8 cellular contexts compared by ENCODE assay signal in the genomic region with DNA sequence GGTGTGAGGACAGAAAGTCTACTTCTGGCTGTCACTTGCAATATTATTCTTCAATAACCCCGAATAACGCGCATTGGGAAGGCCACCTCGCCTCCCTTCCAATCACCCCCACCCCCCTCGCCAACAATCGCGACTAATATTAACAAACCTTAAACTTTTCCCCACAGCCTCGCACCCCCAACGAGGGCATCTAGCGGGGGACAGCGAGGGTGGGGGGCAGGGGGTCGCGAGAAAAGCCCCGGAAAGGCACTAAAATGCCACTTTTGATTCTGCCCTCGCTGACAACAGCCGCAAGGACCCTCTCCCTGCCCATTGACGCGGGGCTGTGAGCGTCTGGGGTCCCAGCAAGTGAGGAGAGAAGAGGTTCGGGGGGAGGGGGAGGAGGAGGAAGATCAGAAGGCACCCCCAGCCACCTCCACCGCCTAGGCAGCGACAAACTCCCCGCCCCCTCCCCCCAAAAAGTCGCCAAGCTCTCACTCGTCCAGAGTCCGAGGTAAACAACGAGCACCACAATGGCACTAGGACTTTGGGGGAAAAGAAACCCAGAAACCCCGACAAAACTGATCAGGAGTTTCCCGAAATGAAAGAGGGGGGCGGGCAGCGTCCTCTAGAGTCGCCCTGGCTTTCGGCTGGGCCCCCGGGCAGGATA. TPM values are rescaled to one million over a fixed set of nuclear protein-coding genes. Genes with fewer than 3 reads are reported as not detected.
A peak's percentile ranks its signal among the peaks of the same experiment; 100 is the strongest.
DNase-seq lines count a peak whose midpoint lies in the region; ATAC-seq and TF ChIP-seq lines count a peak whose summit lies in the region.

No MANE protein-coding gene starts in this region.

- POLR2A ChIA-PET in activated CD4-positive, alpha-beta memory T cell treated with anti-CD3 and anti-CD28 coated beads for 36 hours (lab: Charles Lee), result interaction anchor here (0.7 to 3.4 kb wide), 7 partner anchors 9 to 286 kb away, joined by 4 to 14 read pairs (median 6); no protein-coding TSS in a partner anchor

- peaks cover 4% of the 10 kb centered on the region for H3K79me2 ChIP-seq in parathyroid adenoma

- H3K27me3 ChIP-seq in gastroesophageal sphincter (no peaks in the 10 kb centered on the region), parathyroid adenoma (ENCODE audit: control insufficient read depth, insufficient read depth, low read length) (no peaks in the 10 kb centered on the region)

- peak overlapping the region; percentile 86 for H3K4me3 Mint-ChIP-seq in activated CD4-positive, alpha-beta memory T cell treated with anti-CD3 and anti-CD28 coated beads for 36 hours

- TF ChIP-seq CTCF in gastroesophageal sphincter (IDR thresholded peaks at IDR 0.05) (no peak), parathyroid adenoma (IDR thresholded peaks at IDR 0.05) (no peak)

- TF ChIP-seq EP300 in gastroesophageal sphincter (IDR thresholded peaks at IDR 0.05), result no peak

- no peak for ATAC-seq in gastroesophageal sphincter
- no peak for ATAC-seq in GM21786 (IDR thresholded peaks at IDR 0.05; ENCODE audit: unreplicated experiment)
- no peak for ATAC-seq in HG02970 (IDR thresholded peaks at IDR 0.05; ENCODE audit: low FRiP score, unreplicated experiment)

- H3K4me3 ChIP-seq in gastroesophageal sphincter (peak overlapping the region; percentile 82 to 96), parathyroid adenoma (ENCODE audit: low read depth, low read length) (peak overlapping the region; percentile 82)

- no peaks in the 10 kb centered on the region for H3K9me3 ChIP-seq in gastroesophageal sphincter
- no peaks in the 10 kb centered on the region for H3K9me3 ChIP-seq in parathyroid adenoma (ENCODE audit: control insufficient read depth, low read length)

- CTCF ChIA-PET in activated CD4-positive, alpha-beta memory T cell treated with anti-CD3 and anti-CD28 coated beads for 36 hours (lab: Charles Lee), result no interaction called here

- H3K4me2 ChIP-seq in parathyroid adenoma (ENCODE audit: low read length), result peak overlapping the region; percentile 91

- peak overlapping the region; percentile 92 for H2AFZ ChIP-seq in parathyroid adenoma

- no peaks in the 10 kb centered on the region for H3K27me3 Mint-ChIP-seq in activated CD4-positive, alpha-beta memory T cell treated with anti-CD3 and anti-CD28 coated beads for 36 hours

- H3K27ac ChIP-seq in gastroesophageal sphincter (peak overlapping the region; percentile 54 to 95 (median 82)), parathyroid adenoma (peak overlapping the region; percentile 75)

- intact Hi-C loops in activated CD4-positive, alpha-beta memory T cell treated with anti-CD3 and anti-CD28 coated beads for 36 hours (cut with micrococcal nuclease), result loop anchor here (10.0 kb wide), 1 partner anchor 560 kb away; no protein-coding TSS in a partner anchor

- peaks cover 86% of the 10 kb centered on the region for H3K36me3 Mint-ChIP-seq in activated CD4-positive, alpha-beta memory T cell treated with anti-CD3 and anti-CD28 coated beads for 36 hours

- DNase-seq in activated naive CD4-positive, alpha-beta T cell treated with Interleukin-2 at 50 U/mL for 16 hours, result peak; percentile 25
- DNase-seq in activated naive CD4-positive, alpha-beta T cell treated with anti-CD3 and anti-CD28 coated beads, Interleukin-2, amount 50 U/mL, for 16 hours, result no peak
- no peak for DNase-seq in activated CD4-positive, alpha-beta memory T cell treated with anti-CD3 and anti-CD28 coated beads for 36 hours
- DNase-seq in iPS-NIHi7 (ENCODE audit: extremely low spot score), result no peak

- TF ChIP-seq POLR2A in gastroesophageal sphincter (IDR thresholded peaks at IDR 0.05), result no peak

- H3K27ac Mint-ChIP-seq in activated CD4-positive, alpha-beta memory T cell treated with anti-CD3 and anti-CD28 coated beads for 36 hours, result peak overlapping the region; percentile 84

- H3K9me3 Mint-ChIP-seq in activated CD4-positive, alpha-beta memory T cell treated with anti-CD3 and anti-CD28 coated beads for 36 hours, result no peaks in the 10 kb centered on the region

- H3K36me3 ChIP-seq in gastroesophageal sphincter (peaks cover 0 to 6% of the 10 kb centered on the region in 2 donors), parathyroid adenoma (ENCODE audit: control insufficient read depth, insufficient read depth, low read length) (no peaks in the 10 kb centered on the region)

- peaks cover 76% of the 10 kb centered on the region for H3K4me1 Mint-ChIP-seq in activated CD4-positive, alpha-beta memory T cell treated with anti-CD3 and anti-CD28 coated beads for 36 hours (ENCODE audit: low read depth)

- peak overlapping the region; percentile 54 for H3K9ac ChIP-seq in parathyroid adenoma

- WGBS in gastroesophageal sphincter (ENCODE audit: low coverage in 1 of 2), 2 donors, result 0% methylated on average over 7 to 16 of the region's 34 CpGs

- H3K4me1 ChIP-seq in gastroesophageal sphincter (peaks cover 0 to 33% (median 4%) of the 10 kb centered on the region in 3 donors), parathyroid adenoma (peaks cover 7% of the 10 kb centered on the region)

RNA-seq across cellular contexts. Expression of gene SATB1, which starts 0.8 kb away (rescaled TPM):
- total RNA-seq in activated CD4-positive, alpha-beta memory T cell treated with anti-CD3 and anti-CD28 coated beads for 36 hours, result 100 to 1,000 TPM; 546 to 561 TPM
- 10 to 100 TPM; 41.5 to 61.2 (median 48.7) TPM for total RNA-seq in gastroesophageal sphincter

Comparison
In these comparisons a context has a peak if more than half of its experiments do, and no peak if none do; other contexts are left out.
1. RNA of gene SATB1, which starts 0.8 kb away (total RNA-seq): 546 to 561 TPM in activated CD4-positive, alpha-beta memory T cell treated with anti-CD3 and anti-CD28 coated beads for 36 hours; 41.5 to 61.2 TPM in gastroesophageal sphincter; every median in the first group is over 4 times any median in the second.